Comparison of ENCODE assay signal across 30 cellular contexts in the genomic region with DNA sequence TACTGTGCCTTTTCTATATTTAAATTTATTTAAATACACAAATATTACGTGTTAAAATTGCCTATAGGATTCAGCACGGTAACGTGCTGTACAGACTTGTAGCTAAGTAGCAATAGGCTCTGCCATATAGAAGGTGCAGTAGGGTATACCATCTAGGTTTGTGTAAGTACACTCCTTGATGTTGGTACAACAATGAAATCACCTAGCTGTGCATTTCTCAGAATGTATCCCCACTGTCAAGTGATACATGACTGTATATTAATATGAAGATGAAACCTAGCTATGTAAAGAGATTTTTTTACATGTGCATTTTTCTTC.
"Had no signal": no experiment of that assay in that cellular context is flagged by ENCODE, and none has a peak within 500 bp of the region (broad histone marks: within the 10 kb centered on the region; RNA-seq: fewer than 3 reads in every experiment).

No MANE protein-coding gene starts in this region.

- H3K4me3 ChIP-seq: gastroesophageal sphincter, hepatocyte, sigmoid colon, upper lobe of left lung, vagina had no signal

- ATAC-seq: activated CD4-positive, CD25-positive, alpha-beta regulatory T cell treated with anti-CD3 and anti-CD28 coated beads, Interleukin-2, amount 50 U/mL, for 24 hours; effector memory CD8-positive, alpha-beta T cell; gastroesophageal sphincter; left cardiac atrium; left ventricle myocardium superior; stimulated activated memory B cell treated with anti-CD40 and anti-IgM and Interleukin-4, amounts not matched to agents 10 μg/mL and 1 μg/mL and 100 μg/mL, for 72 hours; stimulated activated naive CD8-positive, alpha-beta T cell treated with anti-CD3 and anti-CD28 coated beads, Interleukin-15, amount 100 ng/mL, for 72 hours had no signal

- H3K9me3 ChIP-seq: neutrophil, vagina had no signal

- H3K36me3 Mint-ChIP-seq: activated naive CD4-positive, alpha-beta T cell treated with anti-CD3 and anti-CD28 coated beads, Interleukin-2, amount 10 ng/mL, durations not matched to agents 7 days and 5 days; activated naive CD8-positive, alpha-beta T cell treated with anti-CD3 and anti-CD28 coated beads, Interleukin-2, amount 10 ng/mL, durations not matched to agents 7 days and 5 days; mesothelial cell of epicardium; naive B cell; stimulated activated memory B cell treated with anti-CD40 and anti-IgM and Interleukin-4, amounts not matched to agents 10 μg/mL and 1 μg/mL and 100 μg/mL, for 72 hours had no signal

- H3K27ac Mint-ChIP-seq: activated CD4-positive, alpha-beta memory T cell treated with anti-CD3 and anti-CD28 coated beads, Interleukin-2, amount 10 ng/mL, durations not matched to agents 7 days and 5 days; activated CD4-positive, alpha-beta T cell treated with anti-CD3 and anti-CD28 coated beads, Interleukin-2, amount 10 ng/mL, durations not matched to agents 24 days and 14 days; activated naive CD4-positive, alpha-beta T cell treated with anti-CD3 and anti-CD28 coated beads, Interleukin-2, amount 10 ng/mL, durations not matched to agents 7 days and 5 days; activated naive CD8-positive, alpha-beta T cell treated with anti-CD3 and anti-CD28 coated beads, Interleukin-2, amount 10 ng/mL, durations not matched to agents 7 days and 5 days; activated T-cell treated with anti-CD3 and anti-CD28 coated beads, Interleukin-2, amount 50 U/mL, for 24 hours; effector memory CD8-positive, alpha-beta T cell; mesothelial cell of epicardium; naive B cell; nephron progenitor cell; stimulated activated memory B cell treated with anti-CD40 and anti-IgM and Interleukin-4, amounts not matched to agents 10 μg/mL and 1 μg/mL and 100 μg/mL, for 72 hours; stimulated activated naive CD8-positive, alpha-beta T cell treated with anti-CD3 and anti-CD28 coated beads, Interleukin-15, amount 100 ng/mL, for 72 hours had no signal

- H3K4me2 ChIP-seq: hepatocyte had no signal

- H3K27me3 ChIP-seq: gastroesophageal sphincter, hepatocyte, neutrophil, sigmoid colon, upper lobe of left lung, vagina had no signal

- H3K27me3 Mint-ChIP-seq: activated CD4-positive, alpha-beta memory T cell treated with anti-CD3 and anti-CD28 coated beads, Interleukin-2, amount 10 ng/mL, durations not matched to agents 7 days and 5 days; activated CD4-positive, alpha-beta T cell treated with anti-CD3 and anti-CD28 coated beads, Interleukin-2, amount 10 ng/mL, durations not matched to agents 24 days and 14 days; activated naive CD4-positive, alpha-beta T cell treated with anti-CD3 and anti-CD28 coated beads, Interleukin-2, amount 10 ng/mL, durations not matched to agents 7 days and 5 days; activated naive CD8-positive, alpha-beta T cell treated with anti-CD3 and anti-CD28 coated beads, Interleukin-2, amount 10 ng/mL, durations not matched to agents 7 days and 5 days; activated T-cell treated with anti-CD3 and anti-CD28 coated beads, Interleukin-2, amount 50 U/mL, for 24 hours; effector memory CD8-positive, alpha-beta T cell; stimulated activated memory B cell treated with anti-CD40 and anti-IgM and Interleukin-4, amounts not matched to agents 10 μg/mL and 1 μg/mL and 100 μg/mL, for 72 hours; stimulated activated naive CD8-positive, alpha-beta T cell treated with anti-CD3 and anti-CD28 coated beads, Interleukin-15, amount 100 ng/mL, for 72 hours had no signal

- H3K36me3 ChIP-seq: gastroesophageal sphincter, neutrophil, sigmoid colon, upper lobe of left lung, vagina had no signal

- H3K4me1 ChIP-seq: gastroesophageal sphincter, sigmoid colon, upper lobe of left lung, vagina had no signal

- H3K4me3 Mint-ChIP-seq: activated CD4-positive, alpha-beta memory T cell treated with anti-CD3 and anti-CD28 coated beads, Interleukin-2, amount 10 ng/mL, durations not matched to agents 7 days and 5 days; activated CD4-positive, alpha-beta T cell treated with anti-CD3 and anti-CD28 coated beads, Interleukin-2, amount 10 ng/mL, durations not matched to agents 24 days and 14 days; activated naive CD4-positive, alpha-beta T cell treated with anti-CD3 and anti-CD28 coated beads, Interleukin-2, amount 10 ng/mL, durations not matched to agents 7 days and 5 days; activated naive CD8-positive, alpha-beta T cell treated with anti-CD3 and anti-CD28 coated beads, Interleukin-2, amount 10 ng/mL, durations not matched to agents 7 days and 5 days; activated T-cell treated with anti-CD3 and anti-CD28 coated beads, Interleukin-2, amount 50 U/mL, for 24 hours; effector memory CD8-positive, alpha-beta T cell; mesothelial cell of epicardium; naive B cell; nephron progenitor cell; stimulated activated memory B cell treated with anti-CD40 and anti-IgM and Interleukin-4, amounts not matched to agents 10 μg/mL and 1 μg/mL and 100 μg/mL, for 72 hours; stimulated activated naive CD8-positive, alpha-beta T cell treated with anti-CD3 and anti-CD28 coated beads, Interleukin-15, amount 100 ng/mL, for 72 hours had no signal

- H3K9me3 Mint-ChIP-seq: activated CD4-positive, alpha-beta T cell treated with anti-CD3 and anti-CD28 coated beads, Interleukin-2, amount 10 ng/mL, durations not matched to agents 24 days and 14 days; activated naive CD8-positive, alpha-beta T cell treated with anti-CD3 and anti-CD28 coated beads, Interleukin-2, amount 10 ng/mL, durations not matched to agents 7 days and 5 days; nephron progenitor cell had no signal

- H3K4me1 Mint-ChIP-seq: activated CD4-positive, alpha-beta memory T cell treated with anti-CD3 and anti-CD28 coated beads, Interleukin-2, amount 10 ng/mL, durations not matched to agents 7 days and 5 days; activated CD4-positive, alpha-beta T cell treated with anti-CD3 and anti-CD28 coated beads, Interleukin-2, amount 10 ng/mL, durations not matched to agents 24 days and 14 days; activated naive CD4-positive, alpha-beta T cell treated with anti-CD3 and anti-CD28 coated beads, Interleukin-2, amount 10 ng/mL, durations not matched to agents 7 days and 5 days; activated naive CD8-positive, alpha-beta T cell treated with anti-CD3 and anti-CD28 coated beads, Interleukin-2, amount 10 ng/mL, durations not matched to agents 7 days and 5 days; naive B cell; nephron progenitor cell; stimulated activated memory B cell treated with anti-CD40 and anti-IgM and Interleukin-4, amounts not matched to agents 10 μg/mL and 1 μg/mL and 100 μg/mL, for 72 hours; stimulated activated naive CD8-positive, alpha-beta T cell treated with anti-CD3 and anti-CD28 coated beads, Interleukin-15, amount 100 ng/mL, for 72 hours had no signal

- H3K79me2 ChIP-seq: hepatocyte had no signal

- H2AFZ ChIP-seq: hepatocyte had no signal

- DNase-seq: activated CD4-positive, alpha-beta memory T cell treated with anti-CD3 and anti-CD28 coated beads, Interleukin-2, amount 10 ng/mL, durations not matched to agents 7 days and 5 days; activated CD4-positive, alpha-beta T cell treated with anti-CD3 and anti-CD28 coated beads, Interleukin-2, amount 10 ng/mL, durations not matched to agents 24 days and 14 days; activated CD8-positive, alpha-beta memory T cell treated with anti-CD3 and anti-CD28 coated beads, Interleukin-2, amount 50 U/mL, for 48 hours; activated gamma-delta T cell; activated naive CD4-positive, alpha-beta T cell treated with anti-CD3 and anti-CD28 coated beads, Interleukin-2, amount 10 ng/mL, durations not matched to agents 7 days and 5 days; activated naive CD8-positive, alpha-beta T cell treated with anti-CD3 and anti-CD28 coated beads, Interleukin-2, amount 10 ng/mL, durations not matched to agents 7 days and 5 days; activated T-cell treated with anti-CD3 and anti-CD28 coated beads, Interleukin-2, amount 50 U/mL, for 24 hours; cortex of kidney; effector memory CD8-positive, alpha-beta T cell; erythroblast; left cardiac atrium; left ventricle myocardium superior; naive B cell; nephron progenitor cell; sigmoid colon; small intestine; stimulated activated CD4-positive, alpha-beta T cell treated with anti-CD3 and anti-CD28 coated beads, Interleukin-4, amount 100 ng/mL, for 4 hours; stimulated activated CD8-positive, alpha-beta memory T cell treated with anti-CD3 and anti-CD28 coated beads, Interleukin-4, amount 100 ng/mL, for 48 hours; stimulated activated naive CD8-positive, alpha-beta T cell treated with anti-CD3 and anti-CD28 coated beads, Interleukin-15, amount 100 ng/mL, for 72 hours; substantia nigra; upper lobe of left lung had no signal

- FAIRE-seq: keratinocyte, small intestine had no signal

- H3K27ac ChIP-seq: gastroesophageal sphincter, hepatocyte, neutrophil, sigmoid colon, upper lobe of left lung, vagina, VCaP had no signal
